Comparison of ENCODE assay signal across 9 cellular contexts in genomic region chr3:165837058-165837525, GRCh38. TPM values are rescaled to one million over a fixed set of nuclear protein-coding genes. Genes with fewer than 3 reads are reported as not detected.
DNase-seq lines count a peak whose midpoint lies in the region; TF ChIP-seq lines count a peak whose summit lies in the region.
"Had no signal": no experiment of that assay in that cellular context is flagged by ENCODE, and none has a peak within 500 bp of the region (broad histone marks: within the 10 kb centered on the region; RNA-seq: fewer than 3 reads in every experiment).

Gene BCHE, minus strand, starts transcription at chr3:165837423. Its CDS starts 6,390 bp downstream, at chr3:165831033.

- DNase-seq in H4 (ENCODE audit: low spot score), result peak; percentile 80
- peak; percentile 82 for DNase-seq in SHP77 treated with DMSO at 0.1 percent for 48 hours (lab: John Stamatoyannopoulos, UW)
- DNase-seq in glomerular endothelial cell (ENCODE audit: extremely low read depth, low read depth, low spot score), result peak; percentile 50
- no peak for DNase-seq in retinal pigment epithelial cell (ENCODE audit: low read depth)
- DNase-seq in SKM-1 (lab: John Stamatoyannopoulos, UW; ENCODE audit: unreplicated experiment), result no peak
- no peak for DNase-seq in EL
- DNase-seq in activated naive CD4-positive, alpha-beta T cell treated with Interleukin-2 at 50 U/mL for 16 hours, result no peak
- DNase-seq in osteoblast (ENCODE audit: insufficient read length, low spot score, missing footprints), result no peak

- no peaks in the 10 kb centered on the region for H3K79me2 ChIP-seq in osteoblast (ENCODE audit: insufficient read depth, low read length)

- H3K36me3 ChIP-seq in osteoblast (ENCODE audit: insufficient read depth, low read length), result no peaks in the 10 kb centered on the region
- H3K36me3 ChIP-seq: tibial artery had no signal

- peak within 1 kb of the TSS; percentile 21 for H3K4me3 ChIP-seq in retinal pigment epithelial cell (ENCODE audit: low read length)
- no peak within 1 kb of the TSS for H3K4me3 ChIP-seq in osteoblast (ENCODE audit: insufficient read depth, low read length)
- H3K4me3 ChIP-seq: tibial artery had no signal

- H4K20me1 ChIP-seq in osteoblast (ENCODE audit: insufficient read depth, low read length), result no peaks in the 10 kb centered on the region

- no peak within 1 kb of the TSS for H3K4me2 ChIP-seq in osteoblast (ENCODE audit: insufficient read depth, low read length)

- H3K27ac ChIP-seq in osteoblast (ENCODE audit: low read depth, low read length), result no peak within 1 kb of the TSS
- H3K27ac ChIP-seq: tibial artery had no signal

- TF ChIP-seq CTCF in retinal pigment epithelial cell (conservative IDR thresholded peaks at IDR 0.05; ENCODE audit: low read depth, low read length) (no peak), osteoblast (IDR thresholded peaks at IDR 0.05; ENCODE audit: extremely low read depth, low read depth, low read length) (no peak)

- no peaks in the 10 kb centered on the region for H3K27me3 ChIP-seq in osteoblast (ENCODE audit: insufficient read depth, low read length)
- H3K27me3 ChIP-seq: tibial artery had no signal

- no peaks in the 10 kb centered on the region for H3K4me1 ChIP-seq in osteoblast (ENCODE audit: insufficient read depth, low read length)
- H3K4me1 ChIP-seq: tibial artery had no signal

- no peak within 1 kb of the TSS for H2AFZ ChIP-seq in osteoblast (ENCODE audit: low read length)

- H3K9me3 ChIP-seq in osteoblast (ENCODE audit: low read depth, low read length), result peaks cover 4% of the 10 kb centered on the region
- H3K9me3 ChIP-seq: tibial artery had no signal

RNA-seq across cellular contexts. Expression of gene BCHE, which starts in this region (rescaled TPM):
- total RNA-seq in H4 (2014; rRNA removed; shearing (Covaris generic)), result 48.5 and 56.3 TPM in 2 replicates
- 29.0 and 29.1 TPM in 2 replicates for total RNA-seq in glomerular endothelial cell
- not detected in 2 replicates for total RNA-seq in osteoblast

Comparison
In these comparisons a context has a peak if more than half of its experiments do, and no peak if none do; other contexts are left out.
1. RNA of gene BCHE (total RNA-seq): 48.5 to 56.3 TPM in H4 and 29.0 to 29.1 TPM in glomerular endothelial cell; not detected in osteoblast; every median in the first group is over 10 times any median in the second.
2. DNase-seq: peak in H4 (single experiment), SHP77 treated with DMSO at 0.1 percent for 48 hours (single experiment) and glomerular endothelial cell (single experiment); none in retinal pigment epithelial cell (single experiment), SKM-1 (single experiment), EL (single experiment), activated naive CD4-positive, alpha-beta T cell treated with Interleukin-2 at 50 U/mL for 16 hours (single experiment) and osteoblast (single experiment).